26 cellular contexts compared by ENCODE assay signal in the genomic region with DNA sequence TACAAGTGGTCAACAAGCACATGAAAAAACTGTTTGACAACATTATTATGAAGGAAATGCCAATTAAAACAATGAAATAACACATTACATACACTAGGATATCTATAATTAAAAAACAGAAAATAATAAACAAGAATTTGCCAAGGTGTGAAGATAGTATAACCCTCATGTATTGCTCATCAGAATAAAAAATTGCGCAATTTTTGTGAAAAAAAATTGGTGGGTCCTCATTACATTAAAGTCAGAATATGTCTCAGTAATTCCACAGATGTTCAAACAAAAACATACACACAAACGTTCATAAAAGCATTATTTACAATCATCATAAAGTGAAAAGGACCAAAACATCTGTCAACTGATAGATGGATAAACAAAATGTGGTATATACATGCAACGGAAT.
"Had no signal": no experiment of that assay in that cellular context is flagged by ENCODE, and none has a peak within 500 bp of the region (broad histone marks: within the 10 kb centered on the region; RNA-seq: fewer than 3 reads in every experiment).

No MANE protein-coding gene starts in this region.

- FAIRE-seq: urothelium cell line had no signal

- DNase-seq: nephron progenitor cell; nucleus accumbens; posterior cingulate gyrus; psoas muscle; right cardiac atrium; right lobe of liver; sigmoid colon; small intestine; stimulated activated CD4-positive, alpha-beta T cell treated with anti-CD3 and anti-CD28 coated beads, Interleukin-15, amount 100 ng/mL, for 24 hours; stimulated activated CD4-positive, alpha-beta T cell treated with anti-CD3 and anti-CD28 coated beads, Interleukin-2, amount 100 ng/mL, for 24 hours; stimulated activated CD4-positive, alpha-beta T cell treated with anti-CD3 and anti-CD28 coated beads, Interleukin-2, amount 100 ng/mL, for 48 hours; stimulated activated CD4-positive, alpha-beta T cell treated with anti-CD3 and anti-CD28 coated beads, Interleukin-4, amount 100 ng/mL, for 24 hours; stimulated activated naive B cell treated with anti-CD40 and anti-IgM and Interleukin-4, amounts not matched to agents 10 μg/mL and 1 μg/mL and 100 μg/mL, for 72 hours; stimulated activated naive CD4-positive, alpha-beta T cell treated with Interleukin-2 at 50 U/mL for 16 hours; stomach; thyroid gland; trophoblast cell; upper lobe of left lung had no signal

- H3K9me3 ChIP-seq: neutrophil, right lobe of liver, sigmoid colon, thoracic aorta, thyroid gland, upper lobe of left lung, vagina had no signal

- H3K79me2 ChIP-seq: parathyroid adenoma had no signal

- ATAC-seq: natural killer cell treated with Interleukin-12 subunit alpha and Interleukin-12 subunit beta and Interleukin-15 and Interleukin-18, amount 100 ng/mL, for 72 hours; psoas muscle; right cardiac atrium; right lobe of liver; stimulated activated effector memory CD8-positive, alpha-beta T cell treated with anti-CD3 and anti-CD28 coated beads, Interleukin-12 subunit alpha, Interleukin-12 subunit beta, amount 100 ng/mL, for 72 hours; stimulated activated naive B cell treated with anti-CD40 and anti-IgM and Interleukin-4, amounts not matched to agents 10 μg/mL and 1 μg/mL and 100 μg/mL, for 72 hours had no signal

- H3K27ac ChIP-seq: neutrophil, parathyroid adenoma, psoas muscle, right lobe of liver, sigmoid colon, stomach, thoracic aorta, thyroid gland, tibial nerve, upper lobe of left lung, vagina had no signal

- H3K36me3 ChIP-seq: neutrophil, right lobe of liver, sigmoid colon, stomach, thoracic aorta, thyroid gland, tibial nerve, upper lobe of left lung, vagina had no signal

- H3K27me3 ChIP-seq: neutrophil, right lobe of liver, sigmoid colon, stomach, thyroid gland, tibial nerve, upper lobe of left lung, vagina had no signal

- H3K4me3 ChIP-seq: psoas muscle, right lobe of liver, sigmoid colon, stomach, thoracic aorta, thyroid gland, tibial nerve, upper lobe of left lung, vagina had no signal

- H3K9ac ChIP-seq: parathyroid adenoma had no signal

- H3K4me1 ChIP-seq: parathyroid adenoma, psoas muscle, right lobe of liver, sigmoid colon, stomach, thyroid gland, tibial nerve, upper lobe of left lung, vagina had no signal

- H2AFZ ChIP-seq: parathyroid adenoma had no signal
